In the genomic region with DNA sequence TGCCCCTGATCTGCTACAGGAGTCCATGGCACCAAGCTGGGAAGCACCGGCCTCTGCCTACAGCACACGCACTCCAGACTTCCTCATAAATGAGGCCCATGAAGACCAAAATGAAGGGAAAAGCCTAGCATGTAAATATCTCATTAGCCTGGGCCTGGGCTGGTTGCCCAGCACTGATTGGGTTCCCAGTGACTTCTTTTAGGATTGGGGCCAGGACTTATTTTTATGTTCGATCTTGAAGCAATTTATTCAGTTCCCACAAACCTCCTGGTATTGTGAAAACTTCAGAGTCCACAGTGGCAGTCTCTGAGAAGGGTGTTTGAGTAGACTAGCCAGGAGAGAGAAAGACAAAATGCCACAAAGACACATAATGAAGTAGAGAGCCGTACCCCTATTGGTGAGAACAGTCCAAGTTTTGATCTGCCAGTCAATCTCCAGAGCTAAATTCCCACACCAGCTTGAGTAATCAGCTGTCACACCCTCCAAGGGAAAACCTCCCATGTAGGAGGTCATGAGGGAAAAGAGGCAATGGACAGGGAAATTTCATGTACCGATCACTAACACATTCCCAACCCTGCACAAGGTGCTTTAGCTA, we compare ENCODE assay signal across 1 cellular context.
TF ChIP-seq lines count a peak whose summit lies in the region.

No MANE protein-coding gene starts in this region.

TF ChIP-seq in GM12891, 5 proteins besides CTCF, POLR2A, EP300 and RAD21 (continued from another document):
- TF ChIP-seq TAF1 (IDR thresholded peaks at IDR 0.05; ENCODE audit: low read depth, low read length), result no peak
